Comparison of ENCODE assay signal across 28 cellular contexts in genomic region chr4:54607521-54607920, GRCh38. TPM values are rescaled to one million over a fixed set of nuclear protein-coding genes. Genes with fewer than 3 reads are reported as not detected.
"Had no signal": no experiment of that assay in that cellular context is flagged by ENCODE, and none has a peak within 500 bp of the region (broad histone marks: within the 10 kb centered on the region; RNA-seq: fewer than 3 reads in every experiment).

No MANE protein-coding gene starts in this region.

- H3K4me3 ChIP-seq: colonic mucosa, coronary artery, dorsolateral prefrontal cortex, esophagus muscularis mucosa, esophagus squamous epithelium, gastrocnemius medialis, gastroesophageal sphincter, heart left ventricle, heart right ventricle had no signal

- DNase-seq: colonic mucosa; cortex of kidney; dermis blood vessel endothelial cell; dorsolateral prefrontal cortex; effector CD4-positive, alpha-beta T cell; effector CD8-positive, alpha-beta T cell; effector memory CD4-positive, alpha-beta T cell; effector memory CD8-positive, alpha-beta T cell; endodermal cell; erythroblast; esophagus squamous epithelium; foreskin fibroblast; foreskin keratinocyte; gastrocnemius medialis; glutamatergic neuron; head of caudate nucleus; heart left ventricle; heart right ventricle had no signal

- H3K4me1 ChIP-seq: colonic mucosa, esophagus muscularis mucosa, esophagus squamous epithelium, foreskin keratinocyte, gastrocnemius medialis, gastroesophageal sphincter, heart left ventricle, heart right ventricle had no signal

- H3K27me3 Mint-ChIP-seq: dendritic cell treated with granulocyte-macrophage colony-stimulating factor and Interleukin-4, amounts not matched to agents 40 ng/mL and 50 ng/mL, for 4 days; effector memory CD8-positive, alpha-beta T cell had no signal

- H3K9me3 ChIP-seq: colonic mucosa, esophagus squamous epithelium, gastrocnemius medialis had no signal

- H3K27ac Mint-ChIP-seq: dendritic cell treated with granulocyte-macrophage colony-stimulating factor and Interleukin-4, amounts not matched to agents 40 ng/mL and 50 ng/mL, for 4 days; effector memory CD8-positive, alpha-beta T cell; endodermal cell had no signal

- FAIRE-seq: colon, endometrium, endothelial cell of umbilical vein, frontal cortex had no signal

- ATAC-seq: effector memory CD8-positive, alpha-beta T cell; esophagus mucosa; foreskin keratinocyte; gastrocnemius medialis; gastroesophageal sphincter; heart left ventricle; heart right ventricle had no signal

- H3K4me3 Mint-ChIP-seq: dendritic cell treated with granulocyte-macrophage colony-stimulating factor and Interleukin-4, amounts not matched to agents 40 ng/mL and 50 ng/mL, for 4 days; effector memory CD8-positive, alpha-beta T cell; endodermal cell had no signal

- H3K36me3 ChIP-seq: colonic mucosa, esophagus muscularis mucosa, esophagus squamous epithelium, gastrocnemius medialis, gastroesophageal sphincter, heart left ventricle, heart right ventricle had no signal

- H3K27me3 ChIP-seq: colonic mucosa, esophagus muscularis mucosa, esophagus squamous epithelium, gastrocnemius medialis, gastroesophageal sphincter, heart left ventricle, heart right ventricle had no signal

- H3K27ac ChIP-seq: colonic mucosa, coronary artery, dorsolateral prefrontal cortex, epithelial cell of prostate, esophagus muscularis mucosa, esophagus squamous epithelium, foreskin keratinocyte, gastrocnemius medialis, gastroesophageal sphincter, heart left ventricle, heart right ventricle had no signal

- H3K9me3 Mint-ChIP-seq: effector memory CD8-positive, alpha-beta T cell had no signal

RNA-seq across cellular contexts. Expression of gene KIT, which starts 50.2 kb away (rescaled TPM):
- total RNA-seq: foreskin keratinocyte had no signal
